ENCODE assay signal across 19 cellular contexts in genomic region chr3:138451595-138452162, GRCh38. TPM values are rescaled to one million over a fixed set of nuclear protein-coding genes. Genes with fewer than 3 reads are reported as not detected.
"Had no signal": no experiment of that assay in that cellular context is flagged by ENCODE, and none has a peak within 500 bp of the region (broad histone marks: within the 10 kb centered on the region; RNA-seq: fewer than 3 reads in every experiment).

No MANE protein-coding gene starts in this region.

- H3K4me1 Mint-ChIP-seq: activated CD4-positive, alpha-beta T cell treated with anti-CD3 and anti-CD28 coated beads for 36 hours; brain had no signal

- H3K27me3 Mint-ChIP-seq: activated CD4-positive, alpha-beta T cell treated with anti-CD3 and anti-CD28 coated beads for 36 hours; natural killer cell treated with Interleukin-12 subunit alpha and Interleukin-12 subunit beta and Interleukin-15 and Interleukin-18, amount 100 ng/mL, for 72 hours had no signal

- H3K27ac ChIP-seq: esophagus muscularis mucosa, tibial nerve, WERI-Rb-1 had no signal

- H3K9me3 ChIP-seq: esophagus muscularis mucosa, tibial nerve had no signal

- H3K4me3 Mint-ChIP-seq: activated CD4-positive, alpha-beta T cell treated with anti-CD3 and anti-CD28 coated beads for 36 hours; activated naive CD4-positive, alpha-beta T cell treated with anti-CD3 and anti-CD28 coated beads for 36 hours; activated T-helper 1 cell treated with anti-CD3 and anti-CD28 coated beads, Interleukin-12 subunit alpha, Interleukin-12 subunit beta, Interleukin-2, Interleukin-4 antibody, amounts not matched to agents 30 ng/mL and 10 ng/mL and 1 ng/mL, durations not matched to agents 14 hours and 24 hours and 36 hours; brain; natural killer cell treated with Interleukin-12 subunit alpha and Interleukin-12 subunit beta and Interleukin-15 and Interleukin-18, amount 100 ng/mL, for 72 hours had no signal

- ATAC-seq: activated CD4-positive, alpha-beta T cell treated with anti-CD3 and anti-CD28 coated beads for 36 hours; left cardiac atrium had no signal

- H3K4me1 ChIP-seq: esophagus muscularis mucosa, tibial nerve had no signal

- H3K4me3 ChIP-seq: esophagus muscularis mucosa, tibial nerve had no signal

- H3K36me3 Mint-ChIP-seq: brain; natural killer cell treated with Interleukin-12 subunit alpha and Interleukin-12 subunit beta and Interleukin-15 and Interleukin-18, amount 100 ng/mL, for 72 hours had no signal

- H3K36me3 ChIP-seq: esophagus muscularis mucosa, tibial nerve, WERI-Rb-1 had no signal

- DNase-seq: activated CD4-positive, alpha-beta T cell treated with anti-CD3 and anti-CD28 coated beads for 36 hours; activated CD4-positive, alpha-beta T cell treated with anti-CD3 and anti-CD28 coated beads, Interleukin-2, amount 50 U/mL, for 48 hours; activated naive CD4-positive, alpha-beta T cell treated with anti-CD3 and anti-CD28 coated beads for 36 hours; activated T-cell treated with anti-CD3 and anti-CD28 coated beads for 4 hours; effector CD8-positive, alpha-beta T cell; left cardiac atrium; mesendoderm; retina; stimulated activated CD4-positive, alpha-beta T cell treated with anti-CD3 and anti-CD28 coated beads, Interleukin-12 subunit alpha, Interleukin-12 subunit beta, amount 100 ng/mL, for 4 hours; stimulated activated CD4-positive, alpha-beta T cell treated with anti-CD3 and anti-CD28 coated beads, Interleukin-2, amount 100 ng/mL, for 24 hours; stimulated activated naive CD4-positive, alpha-beta T cell treated with Interleukin-2 at 50 U/mL for 16 hours; T-helper 2 cell had no signal

- H3K27ac Mint-ChIP-seq: activated CD4-positive, alpha-beta T cell treated with anti-CD3 and anti-CD28 coated beads for 36 hours; activated naive CD4-positive, alpha-beta T cell treated with anti-CD3 and anti-CD28 coated beads for 36 hours; activated T-helper 1 cell treated with anti-CD3 and anti-CD28 coated beads, Interleukin-12 subunit alpha, Interleukin-12 subunit beta, Interleukin-2, Interleukin-4 antibody, amounts not matched to agents 30 ng/mL and 10 ng/mL and 1 ng/mL, durations not matched to agents 14 hours and 24 hours and 36 hours; brain; natural killer cell treated with Interleukin-12 subunit alpha and Interleukin-12 subunit beta and Interleukin-15 and Interleukin-18, amount 100 ng/mL, for 72 hours had no signal

- H3K27me3 ChIP-seq: esophagus muscularis mucosa, tibial nerve had no signal

- H3K9me3 Mint-ChIP-seq: activated naive CD4-positive, alpha-beta T cell treated with anti-CD3 and anti-CD28 coated beads for 36 hours; activated T-helper 1 cell treated with anti-CD3 and anti-CD28 coated beads, Interleukin-12 subunit alpha, Interleukin-12 subunit beta, Interleukin-2, Interleukin-4 antibody, amounts not matched to agents 30 ng/mL and 10 ng/mL and 1 ng/mL, durations not matched to agents 14 hours and 24 hours and 36 hours; brain; natural killer cell treated with Interleukin-12 subunit alpha and Interleukin-12 subunit beta and Interleukin-15 and Interleukin-18, amount 100 ng/mL, for 72 hours had no signal

RNA-seq across cellular contexts. Expression of gene ESYT3, which starts 17.3 kb away (rescaled TPM):
- total RNA-seq: endothelial cell of umbilical vein; natural killer cell treated with Interleukin-12 subunit alpha and Interleukin-12 subunit beta and Interleukin-15 and Interleukin-18, amount 100 ng/mL, for 72 hours had no signal
